Comparison of ENCODE assay signal across 11 cellular contexts in the genomic region with DNA sequence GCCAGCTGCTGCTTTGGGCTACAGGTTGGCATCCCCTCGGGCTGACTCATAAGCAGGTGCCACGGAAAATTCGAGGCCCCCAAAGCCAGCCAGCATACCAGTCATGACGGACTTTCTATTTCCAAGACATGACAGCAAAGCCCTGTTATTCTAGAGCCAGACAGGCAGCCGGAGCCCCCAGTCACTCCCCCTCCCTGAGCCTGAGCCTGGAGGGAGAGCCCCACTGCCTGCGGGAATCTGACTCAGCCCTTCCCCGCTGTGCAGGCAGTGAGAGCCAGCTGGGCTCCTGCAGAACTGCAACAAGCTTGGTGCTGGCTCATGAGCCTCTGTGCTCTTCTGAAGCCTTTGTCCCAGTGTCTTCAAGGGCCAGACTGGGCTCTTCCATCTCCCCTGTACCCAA. TPM values are rescaled to one million over a fixed set of nuclear protein-coding genes. Genes with fewer than 3 reads are reported as not detected.
DNase-seq lines count a peak whose midpoint lies in the region; ATAC-seq, FAIRE-seq and TF ChIP-seq lines count a peak whose summit lies in the region.
"Had no signal": no experiment of that assay in that cellular context is flagged by ENCODE, and none has a peak within 500 bp of the region (broad histone marks: within the 10 kb centered on the region; RNA-seq: fewer than 3 reads in every experiment).

No MANE protein-coding gene starts in this region.

- peaks cover 29 to 47% of the 10 kb centered on the region in 2 donors for H3K27me3 Mint-ChIP-seq in stimulated activated naive B cell treated with anti-CD40 and anti-IgM and Interleukin-4, amounts not matched to agents 10 μg/mL and 1 μg/mL and 100 μg/mL, for 72 hours
- peaks cover 4% of the 10 kb centered on the region for H3K27me3 Mint-ChIP-seq in activated CD8-positive, alpha-beta T cell treated with anti-CD3 and anti-CD28 coated beads for 36 hours
- H3K27me3 Mint-ChIP-seq: activated naive CD8-positive, alpha-beta T cell treated with anti-CD3 and anti-CD28 coated beads, Interleukin-2, amount 50 U/mL, for 24 hours had no signal

- H3K27ac Mint-ChIP-seq in stimulated activated naive B cell treated with anti-CD40 and anti-IgM and Interleukin-4, amounts not matched to agents 10 μg/mL and 1 μg/mL and 100 μg/mL, for 72 hours, result no peak overlapping the region
- no peak overlapping the region for H3K27ac Mint-ChIP-seq in activated CD8-positive, alpha-beta T cell treated with anti-CD3 and anti-CD28 coated beads for 36 hours
- H3K27ac Mint-ChIP-seq: activated naive CD8-positive, alpha-beta T cell treated with anti-CD3 and anti-CD28 coated beads, Interleukin-2, amount 50 U/mL, for 24 hours had no signal

- TF ChIP-seq POLR2A in HepG2 (IDR thresholded peaks at IDR 0.05; ENCODE audit: insufficient read depth in 1 of 2, low read depth in 2 of 2, low read length in 2 of 2) (no peak), right lobe of liver (IDR thresholded peaks at IDR 0.05) (no peak)

- no peaks in the 10 kb centered on the region for H3K4me1 Mint-ChIP-seq in stimulated activated naive B cell treated with anti-CD40 and anti-IgM and Interleukin-4, amounts not matched to agents 10 μg/mL and 1 μg/mL and 100 μg/mL, for 72 hours
- H3K4me1 Mint-ChIP-seq in activated CD8-positive, alpha-beta T cell treated with anti-CD3 and anti-CD28 coated beads for 36 hours (ENCODE audit: low read depth), result no peaks in the 10 kb centered on the region
- H3K4me1 Mint-ChIP-seq: activated naive CD8-positive, alpha-beta T cell treated with anti-CD3 and anti-CD28 coated beads, Interleukin-2, amount 50 U/mL, for 24 hours had no signal

- no peak for TF ChIP-seq RAD21 in HepG2 (CRISPR knock-in tag; IDR thresholded peaks at IDR 0.05)

- H3K27me3 ChIP-seq in HepG2 (ENCODE audit: control insufficient read depth in 1 of 2, insufficient read depth in 2 of 2, low read length in 2 of 2) (peaks cover 8 to 30% of the 10 kb centered on the region in 2 experiments), right lobe of liver (no peaks in the 10 kb centered on the region)

- H3K27ac ChIP-seq in HepG2 (ENCODE audit: extremely low read length, insufficient read depth, low read length) (no peak overlapping the region), right lobe of liver (no peak overlapping the region)

- intact Hi-C loops in HepG2 (cut with micrococcal nuclease; ENCODE audit: unreplicated experiment) (no loop called here), right lobe of liver (cut with DNase I) (no loop called here)
- intact Hi-C loops in activated CD8-positive, alpha-beta T cell treated with anti-CD3 and anti-CD28 coated beads for 36 hours (cut with micrococcal nuclease), result no loop called here

- H3K4me3 Mint-ChIP-seq in stimulated activated naive B cell treated with anti-CD40 and anti-IgM and Interleukin-4, amounts not matched to agents 10 μg/mL and 1 μg/mL and 100 μg/mL, for 72 hours, result no peak overlapping the region
- no peak overlapping the region for H3K4me3 Mint-ChIP-seq in activated CD8-positive, alpha-beta T cell treated with anti-CD3 and anti-CD28 coated beads for 36 hours
- H3K4me3 Mint-ChIP-seq: activated naive CD8-positive, alpha-beta T cell treated with anti-CD3 and anti-CD28 coated beads, Interleukin-2, amount 50 U/mL, for 24 hours; CD4-positive, CD25-positive, alpha-beta regulatory T cell had no signal

- TF ChIP-seq EP300 in HepG2 (IDR thresholded peaks at IDR 0.05; ENCODE audit: low read depth in 2 of 2, low read length in 2 of 2) (no peak), HepG2 (CRISPR knock-in tag; IDR thresholded peaks at IDR 0.05; ENCODE audit: borderline replicate concordance) (no peak)

- no peaks in the 10 kb centered on the region for H3K79me2 ChIP-seq in HepG2 (ENCODE audit: insufficient read depth, low read length)

- H3K4me1 ChIP-seq in HepG2 (ENCODE audit: insufficient read depth, low read length), result peaks cover 15% of the 10 kb centered on the region
- H3K4me1 ChIP-seq in right lobe of liver, result no peaks in the 10 kb centered on the region

- no peak overlapping the region for H2AFZ ChIP-seq in HepG2 (ENCODE audit: low read length)

- no peaks in the 10 kb centered on the region for H3K9me3 Mint-ChIP-seq in stimulated activated naive B cell treated with anti-CD40 and anti-IgM and Interleukin-4, amounts not matched to agents 10 μg/mL and 1 μg/mL and 100 μg/mL, for 72 hours
- H3K9me3 Mint-ChIP-seq in activated CD8-positive, alpha-beta T cell treated with anti-CD3 and anti-CD28 coated beads for 36 hours, result no peaks in the 10 kb centered on the region
- H3K9me3 Mint-ChIP-seq: activated naive CD8-positive, alpha-beta T cell treated with anti-CD3 and anti-CD28 coated beads, Interleukin-2, amount 50 U/mL, for 24 hours; CD4-positive, CD25-positive, alpha-beta regulatory T cell had no signal

- no peak for TF ChIP-seq CTCF in HepG2 (CRISPR knock-in tag; IDR thresholded peaks at IDR 0.05)
- TF ChIP-seq CTCF in right lobe of liver (IDR thresholded peaks at IDR 0.05), result no peak
- TF ChIP-seq CTCF in cardiac fibroblast (IDR thresholded peaks at IDR 0.05; ENCODE audit: low read depth, low read length), result no peak
- TF ChIP-seq CTCF in activated CD8-positive, alpha-beta T cell treated with anti-CD3 and anti-CD28 coated beads for 36 hours (IDR thresholded peaks at IDR 0.05), result no peak

- H3K4me3 ChIP-seq in HepG2 (replicated peaks in 1 of 3; ENCODE audit: insufficient read depth in 1 of 3, low read depth in 2 of 3, low read length in 3 of 3) (no peak overlapping the region), right lobe of liver (no peak overlapping the region), cardiac fibroblast (replicated peaks in 1 of 2; ENCODE audit: low read depth in 2 of 2, low read length in 2 of 2) (no peak overlapping the region)

- POLR2A ChIA-PET in HepG2 (lab: Yijun Ruan, JAX), result no interaction called here
- POLR2A ChIA-PET in activated CD8-positive, alpha-beta T cell treated with anti-CD3 and anti-CD28 coated beads for 36 hours (lab: Charles Lee), result no interaction called here

- no peaks in the 10 kb centered on the region for H3K36me3 Mint-ChIP-seq in stimulated activated naive B cell treated with anti-CD40 and anti-IgM and Interleukin-4, amounts not matched to agents 10 μg/mL and 1 μg/mL and 100 μg/mL, for 72 hours
- no peaks in the 10 kb centered on the region for H3K36me3 Mint-ChIP-seq in activated CD8-positive, alpha-beta T cell treated with anti-CD3 and anti-CD28 coated beads for 36 hours (ENCODE audit: low read depth)
- H3K36me3 Mint-ChIP-seq: CD4-positive, CD25-positive, alpha-beta regulatory T cell had no signal

- WGBS in HepG2 (ENCODE audit: low lambda C conversion rate), result 40% methylated on average over 7 of the region's 7 CpGs
- WGBS in right lobe of liver (ENCODE audit: insufficient coverage, low coverage, low lambda C conversion rate, missing lambda C conversion rate), result 84% methylated on average over 4 of the region's 7 CpGs

- FAIRE-seq in HepG2 (lab: Jason Lieb, UNC), result no peak

- H3K9ac ChIP-seq in HepG2 (ENCODE audit: insufficient read depth, low read depth, low read length), result no peak overlapping the region

- no TSS peak for BruUV-seq in HepG2 (replicated peaks; lab: Mats Ljungman, UMichigan)

- no peaks in the 10 kb centered on the region for H4K20me1 ChIP-seq in HepG2 (ENCODE audit: insufficient read depth, low read length)

- no peak overlapping the region for H3K4me2 ChIP-seq in HepG2 (ENCODE audit: low read depth, low read length)

- H3K9me3 ChIP-seq in HepG2 (ENCODE audit: low read length), result no peaks in the 10 kb centered on the region
- H3K9me3 ChIP-seq in right lobe of liver, result no peaks in the 10 kb centered on the region

- CTCF ChIA-PET in HepG2 (lab: Yijun Ruan, JAX; ENCODE audit: low intra/inter-chr PET ratio, low total read pairs), result no interaction called here
- CTCF ChIA-PET in activated CD8-positive, alpha-beta T cell treated with anti-CD3 and anti-CD28 coated beads for 36 hours (lab: Charles Lee), result interaction anchor here (1.7 kb wide), 1 partner anchor 147 kb away, joined by 5 read pairs; no protein-coding TSS in a partner anchor

- H3K36me3 ChIP-seq in HepG2 (replicated peaks in 1 of 2; ENCODE audit: control insufficient read depth in 1 of 2, insufficient read depth in 2 of 2, low read length in 2 of 2), result no peaks in the 10 kb centered on the region
- no peaks in the 10 kb centered on the region for H3K36me3 ChIP-seq in right lobe of liver

- in situ Hi-C loops in HepG2 (cut with HindIII; ENCODE audit: extremely low pct_ligation_motif_present, low pct_unique_long_range_greater_than_20kb), result no loop called here

- ATAC-seq in HepG2 (peak; percentile 55), right lobe of liver (no peak)
- ATAC-seq in stimulated activated naive B cell treated with anti-CD40 and anti-IgM and Interleukin-4, amounts not matched to agents 10 μg/mL and 1 μg/mL and 100 μg/mL, for 72 hours (replicated peaks), result no peak
- ATAC-seq in activated CD8-positive, alpha-beta T cell treated with anti-CD3 and anti-CD28 coated beads for 36 hours, result no peak
- ATAC-seq: activated naive CD8-positive, alpha-beta T cell treated with anti-CD3 and anti-CD28 coated beads, Interleukin-2, amount 50 U/mL, for 24 hours had no signal

- DNase-seq in HepG2 (ENCODE audit: low spot score) (no peak), right lobe of liver (no peak), cardiac fibroblast (ENCODE audit: low read depth in 2 of 2) (peak; percentile 37 to 51), kidney glomerular epithelial cell (lab: John Stamatoyannopoulos, UW) (peak; percentile 48), NCI-H1436 treated with DMSO at 0.1 percent for 48 hours (lab: John Stamatoyannopoulos, UW) (no peak), NCI-H1092 treated with DMSO at 0.1 percent for 48 hours (lab: John Stamatoyannopoulos, UW) (no peak)
- DNase-seq in stimulated activated naive B cell treated with anti-CD40 and anti-IgM and Interleukin-4, amounts not matched to agents 10 μg/mL and 1 μg/mL and 100 μg/mL, for 72 hours, result no peak
- DNase-seq in activated CD8-positive, alpha-beta T cell treated with anti-CD3 and anti-CD28 coated beads for 36 hours, result no peak
- DNase-seq: activated naive CD8-positive, alpha-beta T cell treated with anti-CD3 and anti-CD28 coated beads, Interleukin-2, amount 50 U/mL, for 24 hours; CD4-positive, CD25-positive, alpha-beta regulatory T cell had no signal

RNA-seq across cellular contexts. Expression of a gene that starts 15.8 kb away (rescaled TPM):
- total RNA-seq in HepG2 (2016; rRNA removed; fragmentation: Illumina TruSeq; extraction: Trizol), result 3.6 and 5.0 TPM in 2 replicates
- 7.2 and 7.4 TPM in 2 replicates for total RNA-seq in HepG2 (2016; cell fraction: cytosol; rRNA removed; fragmentation: Illumina TruSeq; extraction: Trizol; ENCODE audit: low read depth)
- 4.0 and 4.7 TPM in 2 replicates for total RNA-seq in HepG2 (2016; cell fraction: insoluble cytoplasmic fraction; rRNA removed; fragmentation: Illumina TruSeq; extraction: Trizol)
- total RNA-seq in HepG2 (2016; cell fraction: membrane; rRNA removed; fragmentation: Illumina TruSeq; extraction: Trizol), result 7.3 and 8.5 TPM in 2 replicates
- total RNA-seq in HepG2 (2016; cell fraction: nucleus; rRNA removed; fragmentation: Illumina TruSeq; extraction: Trizol), result 3.1 and 3.4 TPM in 2 replicates
- polyA plus RNA-seq in HepG2 (2011; rRNA removed), result 8.0 and 11.9 TPM in 2 replicates
- 8.3 and 9.7 TPM in 2 replicates for polyA plus RNA-seq in HepG2 (2011; cell fraction: cytosol; rRNA removed)
- polyA plus RNA-seq in HepG2 (2011; cell fraction: nucleus; rRNA removed), result 5.4 and 5.5 TPM in 2 replicates
- 7.8 and 9.0 TPM in 2 replicates for polyA plus RNA-seq in HepG2 (2012)
- 13.5 and 16.1 TPM in 2 replicates for polyA plus RNA-seq in HepG2 (2016; cell fraction: cytosol; fragmentation: Illumina TruSeq; extraction: Trizol; ENCODE audit: low read depth)
- polyA plus RNA-seq in HepG2 (2016; cell fraction: insoluble cytoplasmic fraction; fragmentation: Illumina TruSeq; extraction: Trizol; ENCODE audit: low read depth), result 10.5 and 11.7 TPM in 2 replicates
- polyA plus RNA-seq in HepG2 (2016; cell fraction: membrane; fragmentation: Illumina TruSeq; extraction: Trizol; ENCODE audit: low read depth), result 14.2 and 14.7 TPM in 2 replicates
- 6.5 and 6.6 TPM in 2 replicates for polyA plus RNA-seq in HepG2 (2016; cell fraction: nucleus; fragmentation: Illumina TruSeq; extraction: Trizol; ENCODE audit: insufficient read depth, low read depth)
- 0.44 and 32.3 TPM in 2 replicates for polyA minus RNA-seq in HepG2 (2011; rRNA and poly(A)+ RNA removed; ENCODE audit: low replicate concordance)
- 2.9 and 6.7 TPM in 2 replicates for polyA minus RNA-seq in HepG2 (2011; cell fraction: cytosol; rRNA and poly(A)+ RNA removed)
- 8.0 and 8.9 TPM in 2 replicates for polyA minus RNA-seq in HepG2 (2011; cell fraction: nucleus; rRNA and poly(A)+ RNA removed)
- 1 to 10 TPM in 5 of 6 experiments, under 1 TPM in 1; 0.98 to 3.0 (median 2.0) TPM for total RNA-seq in right lobe of liver
- total RNA-seq in activated CD8-positive, alpha-beta T cell treated with anti-CD3 and anti-CD28 coated beads for 36 hours, result not detected
- total RNA-seq: CD4-positive, CD25-positive, alpha-beta regulatory T cell; lung microvascular endothelial cell had no signal

Comparison
In these comparisons a context has a peak if more than half of its experiments do, and no peak if none do; other contexts are left out.
1. DNase-seq: peak in cardiac fibroblast (2 of 2) and kidney glomerular epithelial cell (single experiment); none in HepG2 (single experiment), right lobe of liver (0 of 3), NCI-H1436 treated with DMSO at 0.1 percent for 48 hours (single experiment), stimulated activated naive B cell treated with anti-CD40 and anti-IgM and Interleukin-4, amounts not matched to agents 10 μg/mL and 1 μg/mL and 100 μg/mL, for 72 hours (single experiment), NCI-H1092 treated with DMSO at 0.1 percent for 48 hours (single experiment) and activated CD8-positive, alpha-beta T cell treated with anti-CD3 and anti-CD28 coated beads for 36 hours (single experiment).